ENCODE assay signal across 10 cellular contexts in genomic region chr3:12558706-12559105, GRCh38. TPM values are rescaled to one million over a fixed set of nuclear protein-coding genes. Genes with fewer than 3 reads are reported as not detected.
A peak's percentile ranks its signal among the peaks of the same experiment; 100 is the strongest.
DNase-seq lines count a peak whose midpoint lies in the region; TF ChIP-seq lines count a peak whose summit lies in the region.
"Had no signal": no experiment of that assay in that cellular context is flagged by ENCODE, and none has a peak within 500 bp of the region (broad histone marks: within the 10 kb centered on the region; RNA-seq: fewer than 3 reads in every experiment).

No MANE protein-coding gene starts in this region.

- H3K18ac ChIP-seq in H9 (ENCODE audit: insufficient read length, low read depth, low read length) = no peak overlapping the region

- no peak overlapping the region for H4K91ac ChIP-seq in H9 (ENCODE audit: insufficient read length, low read depth, low read length)

- H3K23me2 ChIP-seq in H9 (ENCODE audit: insufficient read length, low read depth, low read length, poor library complexity, severe bottlenecking) = peaks cover 12% of the 10 kb centered on the region

- in situ Hi-C loops in ACHN (cut with HindIII; ENCODE audit: low pct_ligation_motif_present, low pct_unique_long_range_greater_than_20kb, low sequenced_read_pairs) = no loop called here

- H3K36me3 ChIP-seq in ACC112 (ENCODE audit: insufficient read depth, low read length) (no peaks in the 10 kb centered on the region), adipocyte (ENCODE audit: control insufficient read depth, insufficient read depth, low read length, severe bottlenecking) (no peaks in the 10 kb centered on the region), muscle layer of colon (ENCODE audit: insufficient read depth, low read length) (no peaks in the 10 kb centered on the region)
- H3K36me3 ChIP-seq: lower lobe of right lung had no signal

- H2BK120ac ChIP-seq in H9 (ENCODE audit: low read depth, low read length, poor library complexity, severe bottlenecking) = no peak overlapping the region

- no peak overlapping the region for H3K27ac Mint-ChIP-seq in H9

- no peaks in the 10 kb centered on the region for H3K27me3 ChIP-seq in ACC112 (ENCODE audit: insufficient read depth, low read length)
- H3K27me3 ChIP-seq in H9 (ENCODE audit: insufficient read depth, low read length) = no peaks in the 10 kb centered on the region
- H3K27me3 ChIP-seq in adipocyte (replicated peaks; ENCODE audit: control insufficient read depth, insufficient read depth, low read length) = no peaks in the 10 kb centered on the region
- peaks cover 0 to 5% of the 10 kb centered on the region in 2 donors for H3K27me3 ChIP-seq in muscle layer of colon (ENCODE audit: control insufficient read depth in 1 of 2, insufficient read depth in 2 of 2, low read length in 2 of 2)

- H2AFZ ChIP-seq in ACC112 (ENCODE audit: low read length, unreplicated experiment) (no peak overlapping the region), H9 (ENCODE audit: low read length) (no peak overlapping the region)

- no peaks in the 10 kb centered on the region for H4K20me1 ChIP-seq in H9 (ENCODE audit: control insufficient read depth, insufficient read depth, insufficient read length)

- H3K79me2 ChIP-seq in ACC112 (ENCODE audit: control insufficient read depth, insufficient read depth, low read length, unreplicated experiment) (peaks cover 64% of the 10 kb centered on the region), H9 (ENCODE audit: insufficient read depth, low read length) (peaks cover 40% of the 10 kb centered on the region; the same call in 1 of the 2 replicates)

- peaks cover 48 to 49% of the 10 kb centered on the region in 2 experiments for H3K4me1 Mint-ChIP-seq in H9

- no peak overlapping the region for H2AK5ac ChIP-seq in H9 (ENCODE audit: insufficient read length, low read length)

- WGBS in H9 (ENCODE audit: extremely low coverage, insufficient read length, low lambda C conversion rate) = no CpG with 5 or more reads among the region's 4 CpGs

- H4K8ac ChIP-seq in H9 (replicated peaks; ENCODE audit: insufficient read length, low read depth, low read length) = no peak overlapping the region

- H3K9ac ChIP-seq in H9 (ENCODE audit: extremely low read depth, insufficient read length, low read length) (no peak overlapping the region), adipocyte (ENCODE audit: low read length) (peak overlapping the region; percentile 93), muscle layer of colon (ENCODE audit: low read length) (peak overlapping the region; percentile 85)

- no peaks in the 10 kb centered on the region for H3K36me3 Mint-ChIP-seq in H9 (ENCODE audit: insufficient read depth in 1 of 3, low read depth in 3 of 3)

- H3K27ac ChIP-seq in ACC112 (ENCODE audit: low read depth, low read length) (no peak overlapping the region), H9 (ENCODE audit: insufficient read length, low read depth, low read length) (no peak overlapping the region), muscle layer of colon (ENCODE audit: low read depth, low read length) (no peak overlapping the region)

- no peak for TF ChIP-seq CTCF in H9 (conservative IDR thresholded peaks at IDR 0.05)

- H3K9me3 ChIP-seq in H9 (ENCODE audit: control insufficient read depth, low read depth, low read length) (no peaks in the 10 kb centered on the region), adipocyte (ENCODE audit: control insufficient read depth, low read length) (no peaks in the 10 kb centered on the region), muscle layer of colon (ENCODE audit: low read length) (no peaks in the 10 kb centered on the region)
- H3K9me3 ChIP-seq: lower lobe of right lung had no signal

- peak overlapping the region; percentile 96 for H3K4me2 ChIP-seq in H9 (ENCODE audit: insufficient read depth, insufficient read length, low read length)

- no peak overlapping the region for H2BK20ac ChIP-seq in H9 (ENCODE audit: low read depth, low read length, poor library complexity, severe bottlenecking)

- no peak overlapping the region for H3T11ph ChIP-seq in H9 (ENCODE audit: low read length)

- no peak overlapping the region for H3K56ac ChIP-seq in H9 (ENCODE audit: insufficient read length, low read depth, low read length)

- H3K23ac ChIP-seq in H9 (ENCODE audit: insufficient read length, low read depth, low read length) = no peak overlapping the region

- no peak overlapping the region for H2BK5ac ChIP-seq in H9 (ENCODE audit: insufficient read length, low read length)

- H2BK12ac ChIP-seq in H9 (ENCODE audit: insufficient read length, low read depth, low read length) = no peak overlapping the region

- no peak overlapping the region for H3K14ac ChIP-seq in H9 (ENCODE audit: insufficient read depth, low read length)

- no peak overlapping the region for H2BK15ac ChIP-seq in H9 (ENCODE audit: low read depth, low read length)

- H3K4me3 Mint-ChIP-seq in H9 = peak overlapping the region; percentile 30 to 87; a peak in 3 of 5 replicates

- DNase-seq in H9 (no peak), adipocyte (ENCODE audit: low read depth) (peak; percentile 11), ACHN (no peak), H4 (ENCODE audit: low spot score) (no peak), Kasumi-1 (lab: John Stamatoyannopoulos, UW) (no peak), NCI-H2227 treated with DMSO at 0.1 percent for 48 hours (lab: John Stamatoyannopoulos, UW) (no peak)
- DNase-seq: lower lobe of right lung had no signal

- H3K27me3 Mint-ChIP-seq in H9 (ENCODE audit: low read depth) = peaks cover 5% of the 10 kb centered on the region; the same call in 1 of the 2 replicates

- H3K4me3 ChIP-seq in ACC112 (ENCODE audit: low read depth, low read length) = peak overlapping the region; percentile 99
- peak overlapping the region; percentile 94 for H3K4me3 ChIP-seq in adipocyte (ENCODE audit: low read length)
- H3K4me3 ChIP-seq in muscle layer of colon (ENCODE audit: low read depth in 1 of 2, low read length in 2 of 2) = peak overlapping the region in 1 of 2 donors; percentile 93

- H3K4me1 ChIP-seq in ACC112 (ENCODE audit: control insufficient read depth, insufficient read depth, low read length, unreplicated experiment) (peaks cover 26% of the 10 kb centered on the region), H9 (ENCODE audit: insufficient read depth, low read length) (no peaks in the 10 kb centered on the region), adipocyte (ENCODE audit: control insufficient read depth, insufficient read depth, low read length) (peaks cover 33% of the 10 kb centered on the region), muscle layer of colon (ENCODE audit: insufficient read depth, low read length) (peaks cover 21% of the 10 kb centered on the region)

- H3K4ac ChIP-seq in H9 (ENCODE audit: low read depth, low read length) = no peak overlapping the region

- H3K79me1 ChIP-seq in H9 (ENCODE audit: insufficient read depth, low read depth, low read length, poor library complexity, severe bottlenecking) = peaks cover 15% of the 10 kb centered on the region

- no peak overlapping the region for H4K5ac ChIP-seq in H9 (ENCODE audit: insufficient read length, low read depth, low read length)

- H3K9me3 Mint-ChIP-seq in H9 = no peaks in the 10 kb centered on the region

RNA-seq across cellular contexts. Expression of gene MKRN2, which starts 1.8 kb away (rescaled TPM):
- total RNA-seq in H9 (2021) = 17.1 and 18.1 TPM in 2 replicates
- total RNA-seq in H4 (2014; rRNA removed; shearing (Covaris generic)) = 29.9 and 35.0 TPM in 2 replicates

RNA-seq across cellular contexts. Expression of gene MKRN2OS, which starts 13.4 kb away (rescaled TPM):
- 0.31 and 0.44 TPM in 2 replicates for total RNA-seq in H9 (2021)
- not detected in 2 replicates for total RNA-seq in H4 (2014; rRNA removed; shearing (Covaris generic))
- total RNA-seq: dermis microvascular lymphatic vessel endothelial cell, lower lobe of right lung had no signal
